11 cellular contexts compared by ENCODE assay signal in genomic region chr1:182248721-182249120, GRCh38.
A peak's percentile ranks its signal among the peaks of the same experiment; 100 is the strongest.
DNase-seq lines count a peak whose midpoint lies in the region; ATAC-seq and TF ChIP-seq lines count a peak whose summit lies in the region.
"Had no signal": no experiment of that assay in that cellular context is flagged by ENCODE, and none has a peak within 500 bp of the region (broad histone marks: within the 10 kb centered on the region; RNA-seq: fewer than 3 reads in every experiment).

No MANE protein-coding gene starts in this region.

- no peaks in the 10 kb centered on the region for H3K27me3 Mint-ChIP-seq in activated CD8-positive, alpha-beta T cell treated with anti-CD3 and anti-CD28 coated beads for 36 hours
- peaks cover 2% of the 10 kb centered on the region for H3K27me3 Mint-ChIP-seq in activated CD8-positive, alpha-beta T cell treated with anti-CD3 and anti-CD28 coated beads, Interleukin-2, amount 10 ng/mL, durations not matched to agents 7 days and 5 days (ENCODE audit: low read depth)

- CTCF ChIA-PET in activated CD8-positive, alpha-beta T cell treated with anti-CD3 and anti-CD28 coated beads for 36 hours (lab: Charles Lee): interaction anchor here (1.7 to 2.1 kb wide), 2 partner anchors 105 to 148 kb away, joined by 4 to 8 read pairs; no protein-coding TSS in a partner anchor
- CTCF ChIA-PET in activated CD8-positive, alpha-beta T cell treated with anti-CD3 and anti-CD28 coated beads, Interleukin-2, amount 10 ng/mL, durations not matched to agents 7 days and 5 days (lab: Charles Lee): interaction anchor here (1.0 to 5.3 kb wide), 4 partner anchors 105 to 168 kb away, joined by 4 to 29 read pairs (median 8); no protein-coding TSS in a partner anchor
- CTCF ChIA-PET in A673 (lab: Charles Lee): no interaction called here

- H3K4me3 ChIP-seq in A673 (ENCODE audit: low read depth, low read length, poor library complexity, severe bottlenecking): no peak overlapping the region
- H3K4me3 ChIP-seq: cardiac muscle cell, SK-N-MC had no signal

- H3K4me1 Mint-ChIP-seq in activated CD8-positive, alpha-beta T cell treated with anti-CD3 and anti-CD28 coated beads for 36 hours (ENCODE audit: low read depth): peaks cover 9% of the 10 kb centered on the region
- H3K4me1 Mint-ChIP-seq in activated CD8-positive, alpha-beta T cell treated with anti-CD3 and anti-CD28 coated beads, Interleukin-2, amount 10 ng/mL, durations not matched to agents 7 days and 5 days (ENCODE audit: low read depth): peaks cover 7% of the 10 kb centered on the region

- no peak for DNase-seq in activated CD8-positive, alpha-beta T cell treated with anti-CD3 and anti-CD28 coated beads for 36 hours
- no peak for DNase-seq in activated CD8-positive, alpha-beta T cell treated with anti-CD3 and anti-CD28 coated beads, Interleukin-2, amount 10 ng/mL, durations not matched to agents 7 days and 5 days
- DNase-seq in stimulated activated CD4-positive, alpha-beta T cell treated with anti-CD3 and anti-CD28 coated beads, Interleukin-1b, Interleukin-23, amount 100 ng/mL, for 48 hours: peak; percentile 71
- no peak for DNase-seq in A673 (ENCODE audit: low spot score)
- DNase-seq in mucosa of gallbladder (ENCODE audit: low spot score): no peak
- DNase-seq: ACHN had no signal

- H3K4me3 Mint-ChIP-seq in activated CD8-positive, alpha-beta T cell treated with anti-CD3 and anti-CD28 coated beads for 36 hours: no peak overlapping the region
- no peak overlapping the region for H3K4me3 Mint-ChIP-seq in activated CD8-positive, alpha-beta T cell treated with anti-CD3 and anti-CD28 coated beads, Interleukin-2, amount 10 ng/mL, durations not matched to agents 7 days and 5 days

- H3K36me3 Mint-ChIP-seq in activated CD8-positive, alpha-beta T cell treated with anti-CD3 and anti-CD28 coated beads for 36 hours (ENCODE audit: low read depth): no peaks in the 10 kb centered on the region
- H3K36me3 Mint-ChIP-seq in activated CD8-positive, alpha-beta T cell treated with anti-CD3 and anti-CD28 coated beads, Interleukin-2, amount 10 ng/mL, durations not matched to agents 7 days and 5 days (ENCODE audit: low read depth): no peaks in the 10 kb centered on the region

- H3K27me3 ChIP-seq in A673 (replicated peaks; ENCODE audit: insufficient read depth, low read depth, low read length, poor library complexity): no peaks in the 10 kb centered on the region

- H3K9me3 Mint-ChIP-seq in activated CD8-positive, alpha-beta T cell treated with anti-CD3 and anti-CD28 coated beads for 36 hours: no peaks in the 10 kb centered on the region
- H3K9me3 Mint-ChIP-seq in activated CD8-positive, alpha-beta T cell treated with anti-CD3 and anti-CD28 coated beads, Interleukin-2, amount 10 ng/mL, durations not matched to agents 7 days and 5 days (ENCODE audit: insufficient read depth): no peaks in the 10 kb centered on the region

- POLR2A ChIA-PET in activated CD8-positive, alpha-beta T cell treated with anti-CD3 and anti-CD28 coated beads for 36 hours (lab: Charles Lee): interaction anchor here (0.6 kb wide), 1 partner anchor 53 kb away, joined by 3 read pairs; no protein-coding TSS in a partner anchor
- POLR2A ChIA-PET in activated CD8-positive, alpha-beta T cell treated with anti-CD3 and anti-CD28 coated beads, Interleukin-2, amount 10 ng/mL, durations not matched to agents 7 days and 5 days (lab: Charles Lee): interaction anchor here (0.7 to 0.8 kb wide), 2 partner anchors 11 to 106 kb away, joined by 3 read pairs; no protein-coding TSS in a partner anchor
- POLR2A ChIA-PET in A673 (lab: Charles Lee; ENCODE audit: low non-redundant PET): no interaction called here

- H3K4me1 ChIP-seq in A673 (ENCODE audit: insufficient read depth, low read length, poor library complexity, severe bottlenecking): no peaks in the 10 kb centered on the region

- no TSS peak for BruUV-seq in A673 (replicated peaks; lab: Mats Ljungman, UMichigan)

- no peak for TF ChIP-seq CTCF in activated CD8-positive, alpha-beta T cell treated with anti-CD3 and anti-CD28 coated beads for 36 hours (IDR thresholded peaks at IDR 0.05)
- TF ChIP-seq CTCF in A673 (conservative IDR thresholded peaks at IDR 0.05; ENCODE audit: low read depth, low read length): no peak

- H3K36me3 ChIP-seq in A673 (ENCODE audit: insufficient read depth, low read length, poor library complexity, severe bottlenecking): no peaks in the 10 kb centered on the region
- H3K36me3 ChIP-seq: cardiac muscle cell had no signal

- intact Hi-C loops in activated CD8-positive, alpha-beta T cell treated with anti-CD3 and anti-CD28 coated beads for 36 hours (cut with micrococcal nuclease): no loop called here
- intact Hi-C loops in A673 (cut with micrococcal nuclease; ENCODE audit: unreplicated experiment): no loop called here

- ATAC-seq in activated CD8-positive, alpha-beta T cell treated with anti-CD3 and anti-CD28 coated beads for 36 hours: peak; percentile 12
- no peak for ATAC-seq in activated CD8-positive, alpha-beta T cell treated with anti-CD3 and anti-CD28 coated beads, Interleukin-2, amount 10 ng/mL, durations not matched to agents 7 days and 5 days
- ATAC-seq in GM21423 (IDR thresholded peaks at IDR 0.05; ENCODE audit: unreplicated experiment): peak; percentile 25
- peak; percentile 16 for ATAC-seq in HG03520 (IDR thresholded peaks at IDR 0.05; ENCODE audit: unreplicated experiment)
- no peak for ATAC-seq in HG03565 (IDR thresholded peaks at IDR 0.05; ENCODE audit: unreplicated experiment)

- peak overlapping the region; percentile 20 for H3K27ac Mint-ChIP-seq in activated CD8-positive, alpha-beta T cell treated with anti-CD3 and anti-CD28 coated beads for 36 hours
- H3K27ac Mint-ChIP-seq in activated CD8-positive, alpha-beta T cell treated with anti-CD3 and anti-CD28 coated beads, Interleukin-2, amount 10 ng/mL, durations not matched to agents 7 days and 5 days: no peak overlapping the region

- no peaks in the 10 kb centered on the region for H3K9me3 ChIP-seq in A673 (ENCODE audit: low read depth, low read length, poor library complexity, severe bottlenecking)

- H3K27ac ChIP-seq in A673 (ENCODE audit: low read depth, low read length, poor library complexity, severe bottlenecking): no peak overlapping the region
- H3K27ac ChIP-seq: cardiac muscle cell, SK-N-MC had no signal

Comparison
In these comparisons a context has a peak if more than half of its experiments do, and no peak if none do; other contexts are left out.
1. ATAC-seq: peak in activated CD8-positive, alpha-beta T cell treated with anti-CD3 and anti-CD28 coated beads for 36 hours (single experiment), GM21423 (single experiment) and HG03520 (single experiment); none in activated CD8-positive, alpha-beta T cell treated with anti-CD3 and anti-CD28 coated beads, Interleukin-2, amount 10 ng/mL, durations not matched to agents 7 days and 5 days (single experiment) and HG03565 (single experiment).